Comparison of ENCODE assay signal across 8 cellular contexts in genomic region chr19:15107056-15108010, GRCh38. TPM values are rescaled to one million over a fixed set of nuclear protein-coding genes. Genes with fewer than 3 reads are reported as not detected.
DNase-seq lines count a peak whose midpoint lies in the region; ATAC-seq and TF ChIP-seq lines count a peak whose summit lies in the region.

TSS of gene SYDE1 (plus strand) at chr19:15107401. CDS start at chr19:15107434, 33 bp downstream.

- peak; percentile 46 for DNase-seq in GM13977 (ENCODE audit: low spot score)
- DNase-seq in WTC11 (ENCODE audit: low spot score): peak; percentile 71
- DNase-seq in fibroblast of lung (ENCODE audit: low read depth in 2 of 2): peak; percentile 63 to 68
- DNase-seq in naive thymus-derived CD4-positive, alpha-beta T cell: peak in 1 of 9 donors; percentile 50
- DNase-seq in upper lobe of left lung: peak in 1 of 2 donors; percentile 82

- POLR2A ChIA-PET in WTC11 (lab: Charles Lee): interaction anchor here (0.6 to 1.5 kb wide), 2 partner anchors 14 to 312 kb away, joined by 4 to 6 read pairs; partner anchors contain the start of gene AKAP8L
- POLR2A ChIA-PET in naive thymus-derived CD4-positive, alpha-beta T cell (lab: Charles Lee): no interaction called here

- peaks cover 8% of the 10 kb centered on the region; the same call in 1 of the 2 replicates for H3K27me3 Mint-ChIP-seq in WTC11 (ENCODE audit: low read depth)
- H3K27me3 Mint-ChIP-seq in naive thymus-derived CD4-positive, alpha-beta T cell: peaks cover 0 to 22% (median 15%) of the 10 kb centered on the region in 5 donors

- H3K9me3 ChIP-seq in fibroblast of lung (ENCODE audit: control insufficient read depth, insufficient read depth, low read depth, low read length) (no peaks in the 10 kb centered on the region), upper lobe of left lung (peaks cover 0 to 6% (median 3%) of the 10 kb centered on the region in 4 donors)
- peaks cover 0 to 18% (median 3%) of the 10 kb centered on the region in 3 experiments for H3K9me3 ChIP-seq in naive thymus-derived CD4-positive, alpha-beta T cell (ENCODE audit: control insufficient read depth in 2 of 3, low read length in 3 of 3)

- peak within 1 kb of the TSS; percentile 83 for H3K9ac ChIP-seq in fibroblast of lung (ENCODE audit: insufficient read depth, low read length)

- H3K36me3 Mint-ChIP-seq in WTC11: peaks cover 11% of the 10 kb centered on the region
- H3K36me3 Mint-ChIP-seq in naive thymus-derived CD4-positive, alpha-beta T cell: peaks cover 5 to 18% (median 7%) of the 10 kb centered on the region in 5 donors

- H3K4me3 ChIP-seq in fibroblast of lung (replicated peaks in 1 of 4; ENCODE audit: control extremely low read depth in 1 of 4, insufficient read depth in 1 of 4, low read depth in 3 of 4, low read length in 4 of 4) (peak within 1 kb of the TSS; percentile 79 to 85 (median 82)), upper lobe of left lung (peak within 1 kb of the TSS; percentile 81 to 96 (median 82))
- peak within 1 kb of the TSS; percentile 27 for H3K4me3 ChIP-seq in naive thymus-derived CD4-positive, alpha-beta T cell (ENCODE audit: low read length)

- CTCF ChIA-PET in WTC11 (lab: Charles Lee): interaction anchor here (0.8 to 4.1 kb wide), 5 partner anchors 15 to 321 kb away, joined by 3 to 33 read pairs (median 5); no protein-coding TSS in a partner anchor
- CTCF ChIA-PET in naive thymus-derived CD4-positive, alpha-beta T cell (lab: Charles Lee): no interaction called here

- peak within 1 kb of the TSS; percentile 97 for H3K4me2 ChIP-seq in fibroblast of lung (ENCODE audit: extremely low read depth, insufficient read depth, low read length)

- intact Hi-C loops in naive thymus-derived CD4-positive, alpha-beta T cell (cut with micrococcal nuclease): no loop called here

- no peaks in the 10 kb centered on the region for H4K20me1 ChIP-seq in fibroblast of lung (ENCODE audit: control insufficient read depth, extremely low read depth, insufficient read depth, low read length)

- H3K9me3 Mint-ChIP-seq in WTC11: peaks cover 3% of the 10 kb centered on the region; the same call in 1 of the 2 replicates
- H3K9me3 Mint-ChIP-seq in naive thymus-derived CD4-positive, alpha-beta T cell: peaks cover 4 to 31% (median 16%) of the 10 kb centered on the region in 11 donors

- peak within 1 kb of the TSS; percentile 72 for H3K27ac Mint-ChIP-seq in WTC11
- H3K27ac Mint-ChIP-seq in naive thymus-derived CD4-positive, alpha-beta T cell: peak within 1 kb of the TSS in 7 of 9 donors; percentile 1 to 75 (median 52)

- WGBS in upper lobe of left lung, 2 donors: 2 to 5% methylated on average over 32 to 62 of the region's 78 CpGs

- peaks cover 13% of the 10 kb centered on the region for H3K4me1 Mint-ChIP-seq in WTC11
- peaks cover 6 to 21% (median 17%) of the 10 kb centered on the region in 7 donors for H3K4me1 Mint-ChIP-seq in naive thymus-derived CD4-positive, alpha-beta T cell

- H3K4me1 ChIP-seq in fibroblast of lung (ENCODE audit: control insufficient read depth, extremely low read depth, insufficient read depth, low read length) (peaks cover 7% of the 10 kb centered on the region), upper lobe of left lung (peaks cover 9 to 20% (median 14%) of the 10 kb centered on the region in 4 donors)
- H3K4me1 ChIP-seq in naive thymus-derived CD4-positive, alpha-beta T cell (ENCODE audit: control insufficient read depth in 2 of 2, insufficient read depth in 2 of 2, low read length in 2 of 2): peaks cover 0 to 6% of the 10 kb centered on the region in 2 donors

- in situ Hi-C loops in GM13977 (cut with MboI; ENCODE audit: low pct_unique_long_range_greater_than_20kb, low sequenced_read_pairs, unreplicated experiment): no loop called here

- no peaks in the 10 kb centered on the region for H3K27me3 ChIP-seq in fibroblast of lung (ENCODE audit: control insufficient read depth, insufficient read depth, low read length)
- H3K27me3 ChIP-seq in naive thymus-derived CD4-positive, alpha-beta T cell (ENCODE audit: control insufficient read depth in 2 of 2, insufficient read depth in 2 of 2, low read length in 2 of 2): no peaks in the 10 kb centered on the region
- peaks cover 0 to 3% (median 0%) of the 10 kb centered on the region in 4 donors for H3K27me3 ChIP-seq in upper lobe of left lung

- no peak for TF ChIP-seq CTCF in GM13977 (IDR thresholded peaks at IDR 0.05; ENCODE audit: extremely low read depth, insufficient read depth, missing control alignments)
- TF ChIP-seq CTCF in WTC11 (IDR thresholded peaks at IDR 0.05): no peak
- no peak for TF ChIP-seq CTCF in fibroblast of lung (conservative IDR thresholded peaks at IDR 0.05 in 1 of 2, IDR thresholded peaks at IDR 0.05 in 1 of 2; ENCODE audit: low read depth in 1 of 2, low read length in 2 of 2)
- TF ChIP-seq CTCF in upper lobe of left lung (IDR thresholded peaks at IDR 0.05): no peak

- H3K27ac ChIP-seq in fibroblast of lung (ENCODE audit: insufficient read depth, low read length) (peak within 1 kb of the TSS; percentile 75), upper lobe of left lung (peak within 1 kb of the TSS; percentile 86 to 94 (median 91))
- no peak within 1 kb of the TSS for H3K27ac ChIP-seq in naive thymus-derived CD4-positive, alpha-beta T cell (ENCODE audit: low read depth, low read length)

- peak in 2 of 4 donors; percentile 31 to 44 for TF ChIP-seq POLR2A in upper lobe of left lung (IDR thresholded peaks at IDR 0.05)

- peak within 1 kb of the TSS; percentile 78 for H3K4me3 Mint-ChIP-seq in WTC11
- H3K4me3 Mint-ChIP-seq in naive thymus-derived CD4-positive, alpha-beta T cell: peak within 1 kb of the TSS; percentile 67 to 86 (median 77)

- H3K36me3 ChIP-seq in fibroblast of lung (ENCODE audit: control insufficient read depth, insufficient read depth, low read length) (peaks cover 26% of the 10 kb centered on the region), upper lobe of left lung (peaks cover 0 to 37% (median 28%) of the 10 kb centered on the region in 4 donors)
- no peaks in the 10 kb centered on the region for H3K36me3 ChIP-seq in naive thymus-derived CD4-positive, alpha-beta T cell (ENCODE audit: control insufficient read depth in 2 of 3, insufficient read depth in 3 of 3, low read length in 3 of 3)

- peak; percentile 72 for ATAC-seq in WTC11
- no peak for ATAC-seq in naive thymus-derived CD4-positive, alpha-beta T cell
- ATAC-seq in upper lobe of left lung (ENCODE audit: low FRiP score in 2 of 2): peak; percentile 6 to 79
- no peak for ATAC-seq in GM21717 (IDR thresholded peaks at IDR 0.05; ENCODE audit: unreplicated experiment)
- ATAC-seq in GM21576 (IDR thresholded peaks at IDR 0.05; ENCODE audit: unreplicated experiment): no peak
- no peak for ATAC-seq in GM18517 (IDR thresholded peaks at IDR 0.05; ENCODE audit: unreplicated experiment)

- H2AFZ ChIP-seq in fibroblast of lung (ENCODE audit: low read length): peak within 1 kb of the TSS; percentile 99

- TF ChIP-seq EP300 in upper lobe of left lung (IDR thresholded peaks at IDR 0.05): no peak

- H3K79me2 ChIP-seq in fibroblast of lung (ENCODE audit: control insufficient read depth, insufficient read depth, low read length): peaks cover 24% of the 10 kb centered on the region

TF ChIP-seq in WTC11, 78 proteins besides CTCF, POLR2A, EP300 and RAD21:
- TF ChIP-seq PRDM15 (CRISPR knock-in tag; IDR thresholded peaks at IDR 0.05) (peak; percentile 58), E2F5 (CRISPR knock-in tag; IDR thresholded peaks at IDR 0.05) (peak; percentile 83), MYBL2 (CRISPR knock-in tag; IDR thresholded peaks at IDR 0.05) (no peak)
TF ChIP-seq in WTC11: peak in this region for 2.

RNA-seq across cellular contexts. Expression of gene SYDE1, which starts in this region (rescaled TPM):
- total RNA-seq in WTC11 (2021): 15.0 to 21.9 TPM (median 19.6 TPM) in 3 replicates
- total RNA-seq in fibroblast of lung: 17.5 and 21.0 TPM in 2 replicates
- 27.9 and 28.6 TPM in 2 replicates for polyA plus RNA-seq in fibroblast of lung
- polyA plus RNA-seq in fibroblast of lung (2012): 49.6 and 51.1 TPM in 2 replicates
- polyA minus RNA-seq in fibroblast of lung (ENCODE audit: low replicate concordance): 60.4 and 72.3 TPM in 2 replicates
- 1 to 10 TPM in 2 of 5 experiments, under 1 TPM in 2, not detected in 1; 0.41 to 2.1 (median 1.2) TPM for total RNA-seq in naive thymus-derived CD4-positive, alpha-beta T cell
- under 1 TPM; 0.12 to 0.15 TPM for polyA plus RNA-seq in naive thymus-derived CD4-positive, alpha-beta T cell
- total RNA-seq in upper lobe of left lung: 10 to 100 TPM in 5 of 6 donors, 1 to 10 TPM in 1; 7.0 to 28.4 (median 14.2) TPM

Comparison
In these comparisons a context has a peak if more than half of its experiments do, and no peak if none do; other contexts are left out.
1. RNA of gene SYDE1 (polyA plus RNA-seq): 27.9 to 51.1 TPM in fibroblast of lung; 0.12 to 0.15 TPM in naive thymus-derived CD4-positive, alpha-beta T cell; every median in the first group is over 10 times any median in the second.
2. ATAC-seq: peak in WTC11 (single experiment) and upper lobe of left lung (2 of 2); none in naive thymus-derived CD4-positive, alpha-beta T cell (single experiment), GM21717 (single experiment), GM21576 (single experiment) and GM18517 (single experiment).
3. H3K4me3 ChIP-seq: peak in every context shown above with its lines; median percentile 82 in upper lobe of left lung; 82 in fibroblast of lung; 27 in naive thymus-derived CD4-positive, alpha-beta T cell.